In the genomic region with DNA sequence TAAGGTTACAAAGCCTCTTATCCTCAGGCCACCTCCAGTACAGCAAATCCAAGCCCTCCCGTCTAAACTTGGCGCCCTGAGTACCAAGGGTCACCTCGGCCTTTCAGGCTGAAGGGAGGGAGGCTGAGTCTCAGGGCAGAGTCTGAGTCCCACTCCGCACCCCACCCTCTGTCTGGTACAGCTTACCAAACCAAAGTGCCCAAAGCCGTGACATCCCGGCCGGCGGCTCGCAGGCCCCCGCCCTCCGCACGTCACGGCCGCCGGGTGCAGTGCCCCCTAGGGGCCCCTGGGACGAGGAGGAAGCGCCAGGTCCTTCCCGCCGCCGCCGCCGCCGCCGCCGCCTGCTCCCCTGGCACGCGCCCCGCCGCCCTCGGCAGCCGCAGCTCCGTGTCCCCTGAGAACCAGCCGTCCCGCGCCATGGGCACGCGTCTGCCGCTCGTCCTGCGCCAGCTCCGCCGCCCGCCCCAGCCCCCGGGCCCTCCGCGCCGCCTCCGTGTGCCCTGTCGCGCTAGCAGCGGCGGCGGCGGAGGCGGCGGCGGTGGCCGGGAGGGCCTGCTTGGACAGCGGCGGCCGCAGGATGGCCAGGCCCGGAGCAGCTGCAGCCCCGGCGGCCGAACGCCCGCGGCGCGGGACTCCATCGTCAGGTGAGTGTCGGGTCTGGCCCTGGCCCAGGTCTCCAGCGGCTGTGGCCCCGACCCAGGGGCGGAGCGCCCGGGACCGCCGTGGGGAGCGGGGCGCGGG, we compare ENCODE assay signal across 1 cellular context.
TF ChIP-seq lines count a peak whose summit lies in the region.

A gene (plus strand): TSS at position 297 of the 741 bp plus-strand sequence. CDS start 121 bp downstream, at position 418.

TF ChIP-seq in HepG2, 621 proteins besides CTCF, POLR2A, EP300 and RAD21 (continued from another document and continues in another):
- TF ChIP-seq, protein P1, sequence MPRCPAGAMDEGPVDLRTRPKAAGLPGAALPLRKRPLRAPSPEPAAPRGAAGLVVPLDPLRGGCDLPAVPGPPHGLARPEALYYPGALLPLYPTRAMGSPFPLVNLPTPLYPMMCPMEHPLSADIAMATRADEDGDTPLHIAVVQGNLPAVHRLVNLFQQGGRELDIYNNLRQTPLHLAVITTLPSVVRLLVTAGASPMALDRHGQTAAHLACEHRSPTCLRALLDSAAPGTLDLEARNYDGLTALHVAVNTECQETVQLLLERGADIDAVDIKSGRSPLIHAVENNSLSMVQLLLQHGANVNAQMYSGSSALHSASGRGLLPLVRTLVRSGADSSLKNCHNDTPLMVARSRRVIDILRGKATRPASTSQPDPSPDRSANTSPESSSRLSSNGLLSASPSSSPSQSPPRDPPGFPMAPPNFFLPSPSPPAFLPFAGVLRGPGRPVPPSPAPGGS (CRISPR knock-in tag; IDR thresholded peaks at IDR 0.05), result peak; percentile 46; the same call in 1 of the 2 replicates
- TF ChIP-seq ZNF782 (CRISPR knock-in tag; IDR thresholded peaks at IDR 0.05; ENCODE audit: borderline replicate concordance) (no peak), PRMT3 (CRISPR knock-in tag; IDR thresholded peaks at IDR 0.05; ENCODE audit: borderline replicate concordance, low read depth) (no peak; the same call in 1 of the 2 replicates), MLLT10 (CRISPR knock-in tag; IDR thresholded peaks at IDR 0.05) (no peak), ZNF816 (CRISPR knock-in tag; IDR thresholded peaks at IDR 0.05; ENCODE audit: borderline replicate concordance) (peak; percentile 6; the same call in 1 of the 2 replicates), MED1 (CRISPR knock-in tag; IDR thresholded peaks at IDR 0.05) (peak; percentile 24; the same call in 1 of the 2 replicates), KAT8 (CRISPR knock-in tag; IDR thresholded peaks at IDR 0.05) (peak; percentile 39), ZNF230 (CRISPR knock-in tag; IDR thresholded peaks at IDR 0.05) (no peak; the same call in 1 of the 2 replicates), HNRNPLL (IDR thresholded peaks at IDR 0.05; ENCODE audit: low read depth, low read length, poor library complexity, severe bottlenecking) (peak; percentile 62), AHR (CRISPR knock-in tag; IDR thresholded peaks at IDR 0.05) (peak; percentile 35; the same call in 1 of the 2 replicates), ZNF709 (CRISPR knock-in tag; IDR thresholded peaks at IDR 0.05) (no peak; the same call in 1 of the 2 replicates), KDM3A (CRISPR knock-in tag; IDR thresholded peaks at IDR 0.05; ENCODE audit: low read depth) (peak; percentile 34; the same call in 1 of the 2 replicates), ZMAT3 (CRISPR knock-in tag; conservative IDR thresholded peaks at IDR 0.05) (peak; percentile 63; the same call in 1 of the 2 replicates), PLRG1 (conservative IDR thresholded peaks at IDR 0.05) (no peak), SOX13 (IDR thresholded peaks at IDR 0.05) (no peak), SOX13 (CRISPR knock-in tag; conservative IDR thresholded peaks at IDR 0.05 in 1 of 2, IDR thresholded peaks at IDR 0.05 in 1 of 2) (peak in 1 of 2 experiments; percentile 16; a peak in 1 of 4 replicates), SRY (CRISPR knock-in tag; IDR thresholded peaks at IDR 0.05) (peak; percentile 88; the same call in 1 of the 2 replicates), PAF1 (CRISPR knock-in tag; IDR thresholded peaks at IDR 0.05) (no peak), ZNF234 (CRISPR knock-in tag; conservative IDR thresholded peaks at IDR 0.05) (0 out of 2 replicates have a peak, but pooled peaks have one; percentile 40), HNF4A (CRISPR knock-in tag; IDR thresholded peaks at IDR 0.05) (peak; percentile 37; the same call in 1 of the 2 replicates), NONO (IDR thresholded peaks at IDR 0.05) (no peak), NONO (CRISPR knock-in tag; conservative IDR thresholded peaks at IDR 0.05) (no peak), DNMT1 (CRISPR knock-in tag; IDR thresholded peaks at IDR 0.05) (peak; percentile 50; the same call in 1 of the 2 replicates), ZNF451 (CRISPR knock-in tag; IDR thresholded peaks at IDR 0.05) (peak; percentile 23), ZNF747 (CRISPR knock-in tag; IDR thresholded peaks at IDR 0.05; ENCODE audit: borderline replicate concordance) (peak; percentile 26; the same call in 1 of the 2 replicates), ZNF75D (CRISPR knock-in tag; IDR thresholded peaks at IDR 0.05; ENCODE audit: borderline replicate concordance) (no peak)
- TF ChIP-seq, protein P2, sequence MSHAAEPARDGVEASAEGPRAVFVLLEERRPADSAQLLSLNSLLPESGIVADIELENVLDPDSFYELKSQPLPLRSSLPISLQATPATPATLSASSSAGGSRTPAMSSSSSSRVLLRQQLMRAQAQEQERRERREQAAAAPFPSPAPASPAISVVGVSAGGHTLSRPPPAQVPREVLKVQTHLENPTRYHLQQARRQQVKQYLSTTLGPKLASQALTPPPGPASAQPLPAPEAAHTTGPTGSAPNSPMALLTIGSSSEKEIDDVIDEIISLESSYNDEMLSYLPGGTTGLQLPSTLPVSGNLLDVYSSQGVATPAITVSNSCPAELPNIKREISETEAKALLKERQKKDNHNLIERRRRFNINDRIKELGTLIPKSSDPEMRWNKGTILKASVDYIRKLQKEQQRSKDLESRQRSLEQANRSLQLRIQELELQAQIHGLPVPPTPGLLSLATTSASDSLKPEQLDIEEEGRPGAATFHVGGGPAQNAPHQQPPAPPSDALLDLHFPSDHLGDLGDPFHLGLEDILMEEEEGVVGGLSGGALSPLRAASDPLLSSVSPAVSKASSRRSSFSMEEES (CRISPR knock-in tag; IDR thresholded peaks at IDR 0.05), result peak; percentile 30; the same call in 1 of the 2 replicates
- TF ChIP-seq, protein P3, sequence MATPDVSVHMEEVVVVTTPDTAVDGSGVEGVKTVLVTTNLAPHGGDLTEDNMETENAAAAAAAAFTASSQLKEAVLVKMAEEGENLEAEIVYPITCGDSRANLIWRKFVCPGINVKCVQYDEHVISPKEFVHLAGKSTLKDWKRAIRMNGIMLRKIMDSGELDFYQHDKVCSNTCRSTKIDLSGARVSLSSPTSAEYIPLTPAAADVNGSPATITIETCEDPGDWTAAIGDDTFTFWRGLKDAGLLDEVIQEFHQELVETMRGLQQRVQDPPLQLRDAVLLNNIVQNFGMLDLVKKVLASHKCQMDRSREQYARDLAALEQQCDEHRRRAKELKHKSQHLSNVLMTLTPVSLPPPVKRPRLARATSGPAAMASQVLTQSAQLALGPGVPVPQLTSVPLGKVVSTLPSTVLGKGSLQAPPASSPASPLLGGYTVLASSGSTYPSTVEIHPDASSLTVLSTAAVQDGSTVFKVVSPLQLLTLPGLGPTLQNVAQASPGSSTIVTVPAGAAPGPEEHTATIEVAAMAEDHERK (CRISPR knock-in tag; IDR thresholded peaks at IDR 0.05; ENCODE audit: low read depth), result peak; percentile 33; the same call in 1 of the 2 replicates
- TF ChIP-seq, protein P4, sequence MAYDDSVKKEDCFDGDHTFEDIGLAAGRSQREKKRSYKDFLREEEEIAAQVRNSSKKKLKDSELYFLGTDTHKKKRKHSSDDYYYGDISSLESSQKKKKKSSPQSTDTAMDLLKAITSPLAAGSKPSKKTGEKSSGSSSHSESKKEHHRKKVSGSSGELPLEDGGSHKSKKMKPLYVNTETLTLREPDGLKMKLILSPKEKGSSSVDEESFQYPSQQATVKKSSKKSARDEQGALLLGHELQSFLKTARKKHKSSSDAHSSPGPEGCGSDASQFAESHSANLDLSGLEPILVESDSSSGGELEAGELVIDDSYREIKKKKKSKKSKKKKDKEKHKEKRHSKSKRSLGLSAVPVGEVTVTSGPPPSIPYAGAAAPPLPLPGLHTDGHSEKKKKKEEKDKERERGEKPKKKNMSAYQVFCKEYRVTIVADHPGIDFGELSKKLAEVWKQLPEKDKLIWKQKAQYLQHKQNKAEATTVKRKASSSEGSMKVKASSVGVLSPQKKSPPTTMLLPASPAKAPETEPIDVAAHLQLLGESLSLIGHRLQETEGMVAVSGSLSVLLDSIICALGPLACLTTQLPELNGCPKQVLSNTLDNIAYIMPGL (CRISPR knock-in tag; IDR thresholded peaks at IDR 0.05; ENCODE audit: borderline replicate concordance in 1 of 2, low read depth in 1 of 2), result peak; percentile 87 to 90; a peak in 3 of 4 replicates
- TF ChIP-seq, protein P5, sequence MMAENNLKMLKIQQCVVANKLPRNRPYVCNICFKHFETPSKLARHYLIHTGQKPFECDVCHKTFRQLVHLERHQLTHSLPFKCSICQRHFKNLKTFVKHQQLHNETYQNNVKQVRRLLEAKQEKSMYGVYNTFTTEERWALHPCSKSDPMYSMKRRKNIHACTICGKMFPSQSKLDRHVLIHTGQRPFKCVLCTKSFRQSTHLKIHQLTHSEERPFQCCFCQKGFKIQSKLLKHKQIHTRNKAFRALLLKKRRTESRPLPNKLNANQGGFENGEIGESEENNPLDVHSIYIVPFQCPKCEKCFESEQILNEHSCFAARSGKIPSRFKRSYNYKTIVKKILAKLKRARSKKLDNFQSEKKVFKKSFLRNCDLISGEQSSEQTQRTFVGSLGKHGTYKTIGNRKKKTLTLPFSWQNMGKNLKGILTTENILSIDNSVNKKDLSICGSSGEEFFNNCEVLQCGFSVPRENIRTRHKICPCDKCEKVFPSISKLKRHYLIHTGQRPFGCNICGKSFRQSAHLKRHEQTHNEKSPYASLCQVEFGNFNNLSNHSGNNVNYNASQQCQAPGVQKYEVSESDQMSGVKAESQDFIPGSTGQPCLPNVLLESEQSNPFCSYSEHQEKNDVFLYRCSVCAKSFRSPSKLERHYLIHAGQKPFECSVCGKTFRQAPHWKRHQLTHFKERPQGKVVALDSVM (CRISPR knock-in tag; IDR thresholded peaks at IDR 0.05), result peak; percentile 35; the same call in 1 of the 2 replicates
- TF ChIP-seq, protein P6, sequence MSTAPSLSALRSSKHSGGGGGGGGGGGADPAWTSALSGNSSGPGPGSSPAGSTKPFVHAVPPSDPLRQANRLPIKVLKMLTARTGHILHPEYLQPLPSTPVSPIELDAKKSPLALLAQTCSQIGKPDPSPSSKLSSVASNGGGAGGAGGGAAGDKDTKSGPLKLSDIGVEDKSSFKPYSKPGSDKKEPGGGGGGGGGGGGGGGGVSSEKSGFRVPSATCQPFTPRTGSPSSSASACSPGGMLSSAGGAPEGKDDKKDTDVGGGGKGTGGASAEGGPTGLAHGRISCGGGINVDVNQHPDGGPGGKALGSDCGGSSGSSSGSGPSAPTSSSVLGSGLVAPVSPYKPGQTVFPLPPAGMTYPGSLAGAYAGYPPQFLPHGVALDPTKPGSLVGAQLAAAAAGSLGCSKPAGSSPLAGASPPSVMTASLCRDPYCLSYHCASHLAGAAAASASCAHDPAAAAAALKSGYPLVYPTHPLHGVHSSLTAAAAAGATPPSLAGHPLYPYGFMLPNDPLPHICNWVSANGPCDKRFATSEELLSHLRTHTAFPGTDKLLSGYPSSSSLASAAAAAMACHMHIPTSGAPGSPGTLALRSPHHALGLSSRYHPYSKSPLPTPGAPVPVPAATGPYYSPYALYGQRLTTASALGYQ (CRISPR knock-in tag; IDR thresholded peaks at IDR 0.05), result no peak
- TF ChIP-seq, protein P7, sequence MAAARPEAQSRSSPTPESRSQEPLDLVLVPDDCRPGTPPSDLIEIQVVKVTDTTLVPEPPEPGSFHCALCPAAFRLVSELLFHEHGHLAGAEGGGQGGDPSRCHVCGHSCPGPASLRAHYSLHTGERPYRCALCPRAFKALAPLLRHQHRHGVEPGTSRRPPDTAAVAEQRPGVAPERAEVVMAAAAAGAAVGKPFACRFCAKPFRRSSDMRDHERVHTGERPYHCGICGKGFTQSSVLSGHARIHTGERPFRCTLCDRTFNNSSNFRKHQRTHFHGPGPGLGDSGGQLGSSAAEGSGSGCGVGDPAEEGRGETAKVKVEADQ (CRISPR knock-in tag; IDR thresholded peaks at IDR 0.05; ENCODE audit: borderline replicate concordance), result 0 out of 2 replicates have a peak, but pooled peaks have one; percentile 35
- TF ChIP-seq, protein P8, sequence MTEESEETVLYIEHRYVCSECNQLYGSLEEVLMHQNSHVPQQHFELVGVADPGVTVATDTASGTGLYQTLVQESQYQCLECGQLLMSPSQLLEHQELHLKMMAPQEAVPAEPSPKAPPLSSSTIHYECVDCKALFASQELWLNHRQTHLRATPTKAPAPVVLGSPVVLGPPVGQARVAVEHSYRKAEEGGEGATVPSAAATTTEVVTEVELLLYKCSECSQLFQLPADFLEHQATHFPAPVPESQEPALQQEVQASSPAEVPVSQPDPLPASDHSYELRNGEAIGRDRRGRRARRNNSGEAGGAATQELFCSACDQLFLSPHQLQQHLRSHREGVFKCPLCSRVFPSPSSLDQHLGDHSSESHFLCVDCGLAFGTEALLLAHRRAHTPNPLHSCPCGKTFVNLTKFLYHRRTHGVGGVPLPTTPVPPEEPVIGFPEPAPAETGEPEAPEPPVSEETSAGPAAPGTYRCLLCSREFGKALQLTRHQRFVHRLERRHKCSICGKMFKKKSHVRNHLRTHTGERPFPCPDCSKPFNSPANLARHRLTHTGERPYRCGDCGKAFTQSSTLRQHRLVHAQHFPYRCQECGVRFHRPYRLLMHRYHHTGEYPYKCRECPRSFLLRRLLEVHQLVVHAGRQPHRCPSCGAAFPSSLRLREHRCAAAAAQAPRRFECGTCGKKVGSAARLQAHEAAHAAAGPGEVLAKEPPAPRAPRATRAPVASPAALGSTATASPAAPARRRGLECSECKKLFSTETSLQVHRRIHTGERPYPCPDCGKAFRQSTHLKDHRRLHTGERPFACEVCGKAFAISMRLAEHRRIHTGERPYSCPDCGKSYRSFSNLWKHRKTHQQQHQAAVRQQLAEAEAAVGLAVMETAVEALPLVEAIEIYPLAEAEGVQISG (CRISPR knock-in tag; IDR thresholded peaks at IDR 0.05), result peak; percentile 90
- TF ChIP-seq, protein P9, sequence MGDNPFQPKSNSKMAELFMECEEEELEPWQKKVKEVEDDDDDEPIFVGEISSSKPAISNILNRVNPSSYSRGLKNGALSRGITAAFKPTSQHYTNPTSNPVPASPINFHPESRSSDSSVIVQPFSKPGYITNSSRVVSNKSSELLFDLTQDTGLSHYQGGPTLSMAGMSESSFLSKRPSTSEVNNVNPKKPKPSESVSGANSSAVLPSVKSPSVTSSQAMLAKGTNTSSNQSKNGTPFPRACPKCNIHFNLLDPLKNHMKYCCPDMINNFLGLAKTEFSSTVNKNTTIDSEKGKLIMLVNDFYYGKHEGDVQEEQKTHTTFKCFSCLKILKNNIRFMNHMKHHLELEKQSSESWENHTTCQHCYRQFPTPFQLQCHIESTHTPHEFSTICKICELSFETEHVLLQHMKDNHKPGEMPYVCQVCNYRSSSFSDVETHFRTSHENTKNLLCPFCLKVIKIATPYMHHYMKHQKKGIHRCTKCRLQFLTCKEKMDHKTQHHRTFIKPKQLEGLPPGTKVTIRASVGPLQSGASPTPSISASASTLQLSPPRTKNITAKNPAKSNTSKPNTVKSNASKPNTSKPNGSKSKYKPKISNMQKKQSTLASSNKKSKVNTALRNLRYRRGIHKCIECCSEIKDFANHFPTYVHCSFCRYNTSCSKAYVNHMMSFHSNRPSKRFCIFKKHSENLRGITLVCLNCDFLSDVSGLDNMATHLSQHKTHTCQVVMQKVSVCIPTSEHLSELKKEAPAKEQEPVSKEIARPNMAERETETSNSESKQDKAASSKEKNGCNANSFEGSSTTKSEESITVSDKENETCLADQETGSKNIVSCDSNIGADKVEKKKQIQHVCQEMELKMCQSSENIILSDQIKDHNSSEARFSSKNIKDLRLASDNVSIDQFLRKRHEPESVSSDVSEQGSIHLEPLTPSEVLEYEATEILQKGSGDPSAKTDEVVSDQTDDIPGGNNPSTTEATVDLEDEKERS (CRISPR knock-in tag; IDR thresholded peaks at IDR 0.05), result no peak
- TF ChIP-seq, protein P10, sequence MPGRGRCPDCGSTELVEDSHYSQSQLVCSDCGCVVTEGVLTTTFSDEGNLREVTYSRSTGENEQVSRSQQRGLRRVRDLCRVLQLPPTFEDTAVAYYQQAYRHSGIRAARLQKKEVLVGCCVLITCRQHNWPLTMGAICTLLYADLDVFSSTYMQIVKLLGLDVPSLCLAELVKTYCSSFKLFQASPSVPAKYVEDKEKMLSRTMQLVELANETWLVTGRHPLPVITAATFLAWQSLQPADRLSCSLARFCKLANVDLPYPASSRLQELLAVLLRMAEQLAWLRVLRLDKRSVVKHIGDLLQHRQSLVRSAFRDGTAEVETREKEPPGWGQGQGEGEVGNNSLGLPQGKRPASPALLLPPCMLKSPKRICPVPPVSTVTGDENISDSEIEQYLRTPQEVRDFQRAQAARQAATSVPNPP (CRISPR knock-in tag; IDR thresholded peaks at IDR 0.05), result 0 out of 2 replicates have a peak, but pooled peaks have one; percentile 10
